In the genomic region with DNA sequence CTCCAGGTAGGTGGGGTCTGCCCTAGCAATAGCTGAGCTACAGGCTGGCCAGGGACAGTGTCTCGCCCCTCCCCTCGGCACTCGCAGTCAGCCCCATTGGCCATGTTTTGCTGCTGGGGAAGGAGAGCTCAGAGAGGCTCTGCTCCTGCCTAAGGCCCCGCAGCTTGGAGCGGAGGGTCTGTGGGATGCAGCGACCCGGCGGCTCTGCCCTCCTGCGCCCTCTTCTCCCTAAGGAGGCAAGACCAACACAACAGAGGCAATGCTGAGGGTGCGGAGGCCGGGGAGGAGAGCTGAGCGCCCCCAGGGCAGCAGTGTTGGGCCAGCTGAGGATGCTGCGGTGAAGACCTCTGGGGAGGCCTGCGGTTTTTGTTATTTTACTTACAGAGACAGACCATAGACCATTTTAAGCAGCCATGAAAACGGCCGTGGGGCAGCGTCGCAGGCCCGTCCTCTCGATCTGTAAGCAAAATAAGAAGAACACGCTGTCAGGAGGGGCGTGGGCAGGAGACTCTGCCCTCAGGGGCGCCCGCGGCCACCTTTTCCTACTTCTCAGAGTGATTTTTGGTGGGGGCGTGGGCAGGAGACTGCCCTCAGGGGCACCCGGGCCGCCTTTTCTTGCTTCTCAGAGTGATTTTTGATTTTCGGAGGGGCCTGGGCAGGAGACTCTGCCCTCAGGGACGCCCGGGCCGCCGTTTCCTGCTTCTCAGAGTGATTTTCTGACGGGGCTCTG, we compare ENCODE assay signal across 34 cellular contexts. TPM values are rescaled to one million over a fixed set of nuclear protein-coding genes. Genes with fewer than 3 reads are reported as not detected.
"Had no signal": no experiment of that assay in that cellular context is flagged by ENCODE, and none has a peak within 500 bp of the region (broad histone marks: within the 10 kb centered on the region; RNA-seq: fewer than 3 reads in every experiment).

No MANE protein-coding gene starts in this region.

- H3K4me2 ChIP-seq: smooth muscle cell had no signal

- H3K9me3 ChIP-seq: heart left ventricle, lower lobe of right lung, neutrophil, sigmoid colon, stomach, testis, thyroid gland, transverse colon, upper lobe of left lung had no signal

- H3K79me2 ChIP-seq: parathyroid adenoma had no signal

- H3K36me3 ChIP-seq: sigmoid colon, thyroid gland, transverse colon had no signal

- H3K9ac ChIP-seq: parathyroid adenoma had no signal

- H3K4me1 ChIP-seq: lower lobe of right lung, parathyroid adenoma, sigmoid colon, stomach, testis, thyroid gland, transverse colon had no signal

- DNase-seq: heart left ventricle; hypothalamus; islet precursor cell; lower lobe of right lung; mammary epithelial cell; mesenchymal stem cell; naive thymus-derived CD8-positive, alpha-beta T cell; occipital lobe; retina; right cardiac atrium; sigmoid colon; stimulated activated CD4-positive, alpha-beta T cell treated with anti-CD3 and anti-CD28 coated beads, Interleukin-1b, Interleukin-23, amount 100 ng/mL, for 48 hours; stimulated activated CD4-positive, alpha-beta T cell treated with anti-CD3 and anti-CD28 coated beads, Interleukin-2, amount 100 ng/mL, for 48 hours; stimulated activated CD4-positive, alpha-beta T cell treated with anti-CD3 and anti-CD28 coated beads, Interleukin-4, amount 100 ng/mL, for 4 hours; stimulated activated CD8-positive, alpha-beta memory T cell treated with anti-CD3 and anti-CD28 coated beads, Interleukin-4, amount 100 ng/mL, for 48 hours; stimulated activated naive CD4-positive, alpha-beta T cell treated with Interleukin-2 at 50 U/mL for 16 hours; stomach; testis; thyroid gland; transverse colon had no signal

- H3K9me3 Mint-ChIP-seq: naive thymus-derived CD8-positive, alpha-beta T cell; nephron; neural crest cell; stimulated activated memory B cell treated with anti-CD40 and anti-IgM and Interleukin-4, amounts not matched to agents 10 μg/mL and 1 μg/mL and 100 μg/mL, for 72 hours had no signal

- H3K27ac Mint-ChIP-seq: naive thymus-derived CD8-positive, alpha-beta T cell; nephron; progenitor cell of endocrine pancreas; stimulated activated memory B cell treated with anti-CD40 and anti-IgM and Interleukin-4, amounts not matched to agents 10 μg/mL and 1 μg/mL and 100 μg/mL, for 72 hours had no signal

- H3K4me3 Mint-ChIP-seq: naive thymus-derived CD8-positive, alpha-beta T cell; nephron; neural crest cell; stimulated activated memory B cell treated with anti-CD40 and anti-IgM and Interleukin-4, amounts not matched to agents 10 μg/mL and 1 μg/mL and 100 μg/mL, for 72 hours had no signal

- H3K27ac ChIP-seq: lower lobe of right lung, neutrophil, parathyroid adenoma, sigmoid colon, stomach, testis, thyroid gland, transverse colon had no signal

- H3K4me3 ChIP-seq: heart left ventricle, lower lobe of right lung, sigmoid colon, smooth muscle cell, stomach, testis, thyroid gland, transverse colon, upper lobe of left lung had no signal

- H3K4me1 Mint-ChIP-seq: neural crest cell had no signal

- H2AFZ ChIP-seq: parathyroid adenoma had no signal

- ATAC-seq: heart left ventricle; left lobe of liver; lower lobe of right lung; naive thymus-derived CD8-positive, alpha-beta T cell; right cardiac atrium; stimulated activated memory B cell treated with anti-CD40 and anti-IgM and Interleukin-4, amounts not matched to agents 10 μg/mL and 1 μg/mL and 100 μg/mL, for 72 hours had no signal

- H3K27me3 ChIP-seq: heart left ventricle, neutrophil, stomach, testis, thyroid gland, transverse colon, upper lobe of left lung had no signal

- H3K27me3 Mint-ChIP-seq: naive thymus-derived CD8-positive, alpha-beta T cell; progenitor cell of endocrine pancreas; stimulated activated memory B cell treated with anti-CD40 and anti-IgM and Interleukin-4, amounts not matched to agents 10 μg/mL and 1 μg/mL and 100 μg/mL, for 72 hours had no signal

- FAIRE-seq: urothelium cell line had no signal

RNA-seq across cellular contexts. Expression of a gene that starts 31.4 kb away (rescaled TPM):
- total RNA-seq: heart left ventricle; kidney epithelial cell; lower lobe of right lung; mammary epithelial cell; mucosa of gallbladder; naive thymus-derived CD8-positive, alpha-beta T cell; neural crest cell; occipital lobe; osteocyte; right cardiac atrium; sigmoid colon; smooth muscle cell; stomach; thyroid gland; transverse colon had no signal
- polyA plus RNA-seq: heart left ventricle; liver; mammary epithelial cell; naive thymus-derived CD8-positive, alpha-beta T cell; right cardiac atrium; smooth muscle cell had no signal
